Comparison of ENCODE assay signal across 8 cellular contexts in the genomic region with DNA sequence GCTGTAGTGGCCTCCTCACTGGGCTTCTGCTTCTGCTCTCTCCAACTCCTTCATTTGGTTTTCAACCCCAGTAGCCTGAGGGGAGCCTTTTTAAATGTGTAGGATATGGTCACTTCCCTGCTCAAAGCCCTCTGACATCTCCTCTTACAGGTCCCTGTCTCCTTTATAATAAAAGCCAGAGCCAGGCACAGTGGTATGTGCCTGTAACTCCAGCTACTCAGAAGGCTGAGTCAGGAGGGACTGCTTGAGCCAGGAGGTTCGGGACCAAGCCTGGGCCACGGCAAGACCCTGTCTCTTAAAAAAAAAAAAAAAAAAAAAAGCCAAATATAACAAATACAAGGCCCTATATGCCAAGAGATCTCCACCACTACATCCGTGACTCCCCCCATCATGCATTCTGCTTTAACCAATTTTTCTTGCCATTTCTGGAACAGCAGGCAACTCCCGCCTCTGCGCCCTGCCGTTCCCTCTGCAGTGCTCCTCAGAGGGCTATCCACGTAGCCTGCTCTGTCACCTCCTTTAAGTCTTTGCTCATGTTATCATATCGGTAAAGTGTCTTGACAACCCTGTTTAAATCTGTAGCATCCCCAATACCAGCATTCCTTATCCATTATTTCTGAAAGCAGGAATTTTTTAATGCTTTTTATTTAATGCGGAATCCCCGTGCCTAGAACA. TPM values are rescaled to one million over a fixed set of nuclear protein-coding genes. Genes with fewer than 3 reads are reported as not detected.
DNase-seq lines count a peak whose midpoint lies in the region; ATAC-seq and TF ChIP-seq lines count a peak whose summit lies in the region.

No MANE protein-coding gene starts in this region.

- H3K9me3 Mint-ChIP-seq in stimulated activated naive CD8-positive, alpha-beta T cell treated with anti-CD3 and anti-CD28 coated beads, Interleukin-15, amount 100 ng/mL, for 72 hours: no peaks in the 10 kb centered on the region
- no peaks in the 10 kb centered on the region for H3K9me3 Mint-ChIP-seq in brain

- peak overlapping the region in 1 of 2 donors; percentile 82 for H3K9ac ChIP-seq in mucosa of rectum (ENCODE audit: low read depth in 1 of 2, low read length in 2 of 2)

- H3K27me3 ChIP-seq in mucosa of rectum (ENCODE audit: control insufficient read depth in 2 of 2, insufficient read depth in 2 of 2, low read length in 2 of 2): no peaks in the 10 kb centered on the region

- TF ChIP-seq CTCF in brain (conservative IDR thresholded peaks at IDR 0.05): no peak

- H3K9me3 ChIP-seq in mucosa of rectum (ENCODE audit: control insufficient read depth in 2 of 2, low read length in 2 of 2): no peaks in the 10 kb centered on the region

- peak overlapping the region; percentile 11 to 65 for H3K4me3 Mint-ChIP-seq in stimulated activated naive CD8-positive, alpha-beta T cell treated with anti-CD3 and anti-CD28 coated beads, Interleukin-15, amount 100 ng/mL, for 72 hours
- H3K4me3 Mint-ChIP-seq in brain: peak overlapping the region; percentile 8 to 65 (median 45)

- DNase-seq in stimulated activated naive CD8-positive, alpha-beta T cell treated with anti-CD3 and anti-CD28 coated beads, Interleukin-15, amount 100 ng/mL, for 72 hours: no peak
- DNase-seq in stimulated activated naive CD8-positive, alpha-beta T cell treated with anti-CD3 and anti-CD28 coated beads, Interleukin-15, Interleukin-2, amounts not matched to agents 100 U/mL and 50 U/mL, for 24 hours: no peak
- DNase-seq in MV-4-11 (lab: John Stamatoyannopoulos, UW) (no peak), COR-L47 (lab: John Stamatoyannopoulos, UW) (no peak)
- DNase-seq in stimulated activated CD4-positive, alpha-beta T cell treated with anti-CD3 and anti-CD28 coated beads, Interleukin-4, amount 100 ng/mL, for 4 hours: no peak

- H3K27ac Mint-ChIP-seq in stimulated activated naive CD8-positive, alpha-beta T cell treated with anti-CD3 and anti-CD28 coated beads, Interleukin-15, amount 100 ng/mL, for 72 hours: no peak overlapping the region
- H3K27ac Mint-ChIP-seq in brain: peak overlapping the region; percentile 33 to 85 (median 51)

- H3K4me1 ChIP-seq in mucosa of rectum (ENCODE audit: control insufficient read depth in 2 of 2, insufficient read depth in 2 of 2, low read length in 2 of 2): peaks cover 9 to 15% of the 10 kb centered on the region in 2 donors

- H3K36me3 Mint-ChIP-seq in brain: peaks cover 45% of the 10 kb centered on the region

- peak overlapping the region; percentile 70 to 73 for H3K4me3 ChIP-seq in mucosa of rectum (ENCODE audit: low read length in 2 of 2)

- H3K36me3 ChIP-seq in mucosa of rectum (ENCODE audit: control insufficient read depth in 2 of 2, insufficient read depth in 2 of 2, low read length in 2 of 2): peaks cover 16 to 26% of the 10 kb centered on the region in 2 donors

- peaks cover 49% of the 10 kb centered on the region for H3K4me1 Mint-ChIP-seq in stimulated activated naive CD8-positive, alpha-beta T cell treated with anti-CD3 and anti-CD28 coated beads, Interleukin-15, amount 100 ng/mL, for 72 hours
- peaks cover 29% of the 10 kb centered on the region for H3K4me1 Mint-ChIP-seq in brain

- H3K27me3 Mint-ChIP-seq in stimulated activated naive CD8-positive, alpha-beta T cell treated with anti-CD3 and anti-CD28 coated beads, Interleukin-15, amount 100 ng/mL, for 72 hours: no peaks in the 10 kb centered on the region
- H3K27me3 Mint-ChIP-seq in brain: no peaks in the 10 kb centered on the region

- peak overlapping the region in 1 of 2 donors; percentile 88 for H3K27ac ChIP-seq in mucosa of rectum (ENCODE audit: low read depth in 2 of 2, low read length in 2 of 2)

- no peak for ATAC-seq in stimulated activated naive CD8-positive, alpha-beta T cell treated with anti-CD3 and anti-CD28 coated beads, Interleukin-15, amount 100 ng/mL, for 72 hours
- no peak for ATAC-seq in stimulated activated naive CD8-positive, alpha-beta T cell treated with anti-CD3 and anti-CD28 coated beads, Interleukin-15, Interleukin-2, amounts not matched to agents 100 U/mL and 50 U/mL, for 24 hours
- ATAC-seq in HG02798 (IDR thresholded peaks at IDR 0.05; ENCODE audit: poor library complexity, unreplicated experiment): no peak

RNA-seq across cellular contexts. Expression of a gene that starts 9.4 kb away (rescaled TPM):
- 7.9 TPM for polyA plus RNA-seq in brain (ENCODE audit: insufficient read depth, low read depth, low replicate concordance)

RNA-seq across cellular contexts. Expression of a gene that starts 13.1 kb away (rescaled TPM):
- polyA plus RNA-seq in brain (ENCODE audit: insufficient read depth, low read depth, low replicate concordance): 80.1 TPM

RNA-seq across cellular contexts. Expression of a gene that starts 21.5 kb away (rescaled TPM):
- 34.3 TPM for polyA plus RNA-seq in brain (ENCODE audit: insufficient read depth, low read depth, low replicate concordance)

RNA-seq across cellular contexts. Expression of a gene that starts 28.9 kb away (rescaled TPM):
- 36.0 TPM for polyA plus RNA-seq in brain (ENCODE audit: insufficient read depth, low read depth, low replicate concordance)

RNA-seq across cellular contexts. Expression of a gene that starts 34.4 kb away (rescaled TPM):
- polyA plus RNA-seq in brain (ENCODE audit: insufficient read depth, low read depth, low replicate concordance): 4.8 TPM

Comparison
In these comparisons a context has a peak if more than half of its experiments do, and no peak if none do; other contexts are left out.
1. H3K27ac Mint-ChIP-seq: peak in brain (5 of 5); none in stimulated activated naive CD8-positive, alpha-beta T cell treated with anti-CD3 and anti-CD28 coated beads, Interleukin-15, amount 100 ng/mL, for 72 hours (0 of 2).